Comparison of ENCODE assay signal across 1 cellular context in genomic region chr22:19798825-19799224, GRCh38.
TF ChIP-seq lines count a peak whose summit lies in the region.

No MANE protein-coding gene starts in this region.

TF ChIP-seq in IMR-90, 13 proteins besides CTCF, POLR2A, EP300 and RAD21:
- TF ChIP-seq MAZ (IDR thresholded peaks at IDR 0.05; ENCODE audit: borderline replicate concordance, low read depth, low read length) (no peak), CHD1 (IDR thresholded peaks at IDR 0.05; ENCODE audit: low read depth, low read length) (no peak), RCOR1 (IDR thresholded peaks at IDR 0.05; ENCODE audit: insufficient replicate concordance, low read length) (no peak), NFE2L2 (IDR thresholded peaks at IDR 0.05; ENCODE audit: low read depth, low read length) (no peak), MXI1 (IDR thresholded peaks at IDR 0.05; ENCODE audit: borderline replicate concordance, low read depth, low read length) (no peak), SMC3 (IDR thresholded peaks at IDR 0.05; ENCODE audit: low read depth, low read length) (no peak), USF2 (IDR thresholded peaks at IDR 0.05; ENCODE audit: low read depth, low read length) (no peak), BHLHE40 (IDR thresholded peaks at IDR 0.05; ENCODE audit: low read depth, low read length) (no peak), ELK1 (IDR thresholded peaks at IDR 0.05; ENCODE audit: borderline replicate concordance, low read depth, low read length) (no peak), MAFK (IDR thresholded peaks at IDR 0.05; ENCODE audit: low read depth, low read length) (no peak), CEBPB (IDR thresholded peaks at IDR 0.05; ENCODE audit: low read depth, low read length) (no peak), FOS (IDR thresholded peaks at IDR 0.05; ENCODE audit: low read depth, low read length) (no peak), RFX5 (IDR thresholded peaks at IDR 0.05; ENCODE audit: low read depth, low read length) (no peak)
